18 cellular contexts compared by ENCODE assay signal in genomic region chr10:102335184-102335583, GRCh38.
DNase-seq lines count a peak whose midpoint lies in the region; ATAC-seq and TF ChIP-seq lines count a peak whose summit lies in the region.
"Had no signal": no experiment of that assay in that cellular context is flagged by ENCODE, and none has a peak within 500 bp of the region (broad histone marks: within the 10 kb centered on the region; RNA-seq: fewer than 3 reads in every experiment).

No MANE protein-coding gene starts in this region.

- intact Hi-C loops in gastrocnemius medialis (cut with DNase I; ENCODE audit: low total_unique reads) = no loop called here

- 25 to 38% methylated on average over 3 of the region's 3 CpGs for WGBS in GM23248 (ENCODE audit: low coverage in 1 of 2, low lambda C conversion rate in 2 of 2, missing lambda C conversion rate in 2 of 2), 2 experiments

- in situ Hi-C loops in GM23248 (cut with MboI) = no loop called here
- in situ Hi-C loops in gastrocnemius medialis (cut with MboI; ENCODE audit: low sequenced_read_pairs in 4 of 4) = no loop called here

- no peaks in the 10 kb centered on the region; the same call in 1 of the 2 replicates for H4K20me1 ChIP-seq in GM23248 (ENCODE audit: insufficient read depth)

- no peak for TF ChIP-seq CTCF in gastrocnemius medialis (IDR thresholded peaks at IDR 0.05 in 4 of 5, conservative IDR thresholded peaks at IDR 0.05 in 1 of 5)

- H3K27ac ChIP-seq in GM23248 (no peak overlapping the region), gastrocnemius medialis (peak overlapping the region; percentile 81 to 92 (median 84))
- H3K27ac ChIP-seq: adrenal gland, esophagus squamous epithelium, HL-60, SJSA1, thoracic aorta had no signal

- no peaks in the 10 kb centered on the region for H3K9me2 ChIP-seq in GM23248 (ENCODE audit: insufficient read depth)

- H3K4me1 ChIP-seq in GM23248 (ENCODE audit: insufficient read depth) (peaks cover 9% of the 10 kb centered on the region; the same call in 1 of the 2 replicates), gastrocnemius medialis (peaks cover 28 to 32% of the 10 kb centered on the region in 2 donors)
- H3K4me1 ChIP-seq: SJSA1 had no signal

- peaks cover 98% of the 10 kb centered on the region for H3K79me2 ChIP-seq in GM23248 (ENCODE audit: insufficient read depth)

- H3F3A ChIP-seq in GM23248 (ENCODE audit: insufficient read depth) = no peaks in the 10 kb centered on the region

- no peak overlapping the region for H3K4me2 ChIP-seq in GM23248 (ENCODE audit: unreplicated experiment)

- no peak overlapping the region for H3K9ac ChIP-seq in GM23248

- ATAC-seq in left lobe of liver (peak; percentile 37), gastrocnemius medialis (peak; percentile 96 to 98)

- peak; percentile 67 for DNase-seq in GM23248
- DNase-seq in cerebellum (ENCODE audit: low spot score) = peak; percentile 61
- DNase-seq in left lobe of liver (ENCODE audit: low spot score) = no peak
- DNase-seq in gastrocnemius medialis = peak; percentile 83 to 95
- no peak for DNase-seq in HuH-7 (ENCODE audit: low spot score)
- no peak for DNase-seq in NCI-H2081 (lab: John Stamatoyannopoulos, UW)
- DNase-seq in inferior parietal cortex (ENCODE audit: extremely low spot score) = no peak
- DNase-seq in NCI-H2029 (lab: John Stamatoyannopoulos, UW) = no peak
- DNase-seq: activated CD4-positive, alpha-beta T cell treated with anti-CD3 and anti-CD28 coated beads, Interleukin-2, amount 10 ng/mL, durations not matched to agents 24 days and 14 days; COR-L47; esophagus squamous epithelium; Karpas-422; NCI-H1436 had no signal

- H3K4me3 ChIP-seq in GM23248 (no peak overlapping the region), gastrocnemius medialis (peak overlapping the region in 2 of 4 donors; percentile 1 to 10)
- H3K4me3 ChIP-seq: adrenal gland, dorsolateral prefrontal cortex, esophagus squamous epithelium, SJSA1, thoracic aorta had no signal

- H2AFZ ChIP-seq in GM23248 = no peak overlapping the region

- H3K9me3 ChIP-seq in GM23248 (ENCODE audit: low read depth) (no peaks in the 10 kb centered on the region), gastrocnemius medialis (no peaks in the 10 kb centered on the region)
- H3K9me3 ChIP-seq: adrenal gland, esophagus squamous epithelium, SJSA1, thoracic aorta had no signal

- TF ChIP-seq POLR2A in gastrocnemius medialis (IDR thresholded peaks at IDR 0.05) = peak in 1 of 2 donors; percentile 2

- H3K27me3 ChIP-seq in GM23248 (replicated peaks; ENCODE audit: insufficient read depth) = no peaks in the 10 kb centered on the region
- no peaks in the 10 kb centered on the region for H3K27me3 ChIP-seq in gastrocnemius medialis
- H3K27me3 ChIP-seq: adrenal gland, dorsolateral prefrontal cortex, esophagus squamous epithelium, SJSA1 had no signal

- H3K36me3 ChIP-seq in GM23248 (ENCODE audit: low read depth) = no peaks in the 10 kb centered on the region
- no peaks in the 10 kb centered on the region for H3K36me3 ChIP-seq in gastrocnemius medialis
- H3K36me3 ChIP-seq: adrenal gland, thoracic aorta had no signal

Comparison
In these comparisons a context has a peak if more than half of its experiments do, and no peak if none do; other contexts are left out.
1. DNase-seq: peak in GM23248 (single experiment), cerebellum (single experiment) and gastrocnemius medialis (2 of 2); none in left lobe of liver (single experiment), HuH-7 (single experiment), NCI-H2081 (0 of 2), inferior parietal cortex (single experiment) and NCI-H2029 (single experiment).